ENCODE assay signal across 18 cellular contexts in genomic region chr10:61612009-61612408, GRCh38. TPM values are rescaled to one million over a fixed set of nuclear protein-coding genes. Genes with fewer than 3 reads are reported as not detected.
"Had no signal": no experiment of that assay in that cellular context is flagged by ENCODE, and none has a peak within 500 bp of the region (broad histone marks: within the 10 kb centered on the region; RNA-seq: fewer than 3 reads in every experiment).

No MANE protein-coding gene starts in this region.

- H3K4me1 Mint-ChIP-seq: activated T-helper 17 cell treated with anti-CD3 and anti-CD28 coated beads, Interleukin-2, amount 50 U/mL, for 72 hours; stimulated activated memory B cell treated with anti-CD40 and anti-IgM and Interleukin-4, amounts not matched to agents 10 μg/mL and 1 μg/mL and 100 μg/mL, for 72 hours had no signal

- H3K27me3 Mint-ChIP-seq: activated T-helper 17 cell treated with anti-CD3 and anti-CD28 coated beads, Interleukin-2, amount 50 U/mL, for 72 hours; stimulated activated memory B cell treated with anti-CD40 and anti-IgM and Interleukin-4, amounts not matched to agents 10 μg/mL and 1 μg/mL and 100 μg/mL, for 72 hours had no signal

- H3K4me3 Mint-ChIP-seq: activated T-helper 17 cell treated with anti-CD3 and anti-CD28 coated beads, Interleukin-2, amount 50 U/mL, for 72 hours; endodermal cell; neural progenitor cell; stimulated activated memory B cell treated with anti-CD40 and anti-IgM and Interleukin-4, amounts not matched to agents 10 μg/mL and 1 μg/mL and 100 μg/mL, for 72 hours; T-helper 2 cell treated with Interferon-gamma antibody and Interleukin-4, amounts not matched to agents 5 μg/mL and 100 μg/mL, for 36 hours had no signal

- H3K4me1 ChIP-seq: neural progenitor cell had no signal

- H3K36me3 ChIP-seq: breast epithelium, lower lobe of right lung, neural progenitor cell, ovary, transverse colon had no signal

- H3K36me3 Mint-ChIP-seq: neural progenitor cell; stimulated activated memory B cell treated with anti-CD40 and anti-IgM and Interleukin-4, amounts not matched to agents 10 μg/mL and 1 μg/mL and 100 μg/mL, for 72 hours had no signal

- DNase-seq: activated CD4-positive, alpha-beta T cell treated with anti-CD3 and anti-CD28 coated beads for 1 hour; activated CD4-positive, alpha-beta T cell treated with anti-CD3 and anti-CD28 coated beads, Interleukin-2, amount 50 U/mL, for 48 hours; activated naive CD4-positive, alpha-beta T cell treated with Interleukin-2 at 50 U/mL for 16 hours; dermis blood vessel endothelial cell; endodermal cell; erythroblast; hypothalamus; lower lobe of right lung; midbrain; retina; stimulated activated CD4-positive, alpha-beta T cell treated with anti-CD3 and anti-CD28 coated beads, Interleukin-2, amount 100 ng/mL, for 48 hours; transverse colon had no signal

- H3K9me3 Mint-ChIP-seq: activated T-helper 17 cell treated with anti-CD3 and anti-CD28 coated beads, Interleukin-2, amount 50 U/mL, for 72 hours; endodermal cell; neural progenitor cell; stimulated activated memory B cell treated with anti-CD40 and anti-IgM and Interleukin-4, amounts not matched to agents 10 μg/mL and 1 μg/mL and 100 μg/mL, for 72 hours; T-helper 2 cell treated with Interferon-gamma antibody and Interleukin-4, amounts not matched to agents 5 μg/mL and 100 μg/mL, for 36 hours had no signal

- H3K27me3 ChIP-seq: breast epithelium, neural progenitor cell, ovary, transverse colon had no signal

- H3K9me3 ChIP-seq: breast epithelium, lower lobe of right lung, ovary, transverse colon had no signal

- H3K4me3 ChIP-seq: breast epithelium, lower lobe of right lung, neural progenitor cell, ovary, transverse colon had no signal

- ATAC-seq: activated T-helper 17 cell treated with anti-CD3 and anti-CD28 coated beads, Interleukin-2, amount 50 U/mL, for 72 hours; lower lobe of right lung; stimulated activated memory B cell treated with anti-CD40 and anti-IgM and Interleukin-4, amounts not matched to agents 10 μg/mL and 1 μg/mL and 100 μg/mL, for 72 hours had no signal

- H3K27ac ChIP-seq: breast epithelium, lower lobe of right lung, neural progenitor cell, ovary, transverse colon had no signal

- H3K27ac Mint-ChIP-seq: activated T-helper 17 cell treated with anti-CD3 and anti-CD28 coated beads, Interleukin-2, amount 50 U/mL, for 72 hours; endodermal cell; neural progenitor cell; stimulated activated memory B cell treated with anti-CD40 and anti-IgM and Interleukin-4, amounts not matched to agents 10 μg/mL and 1 μg/mL and 100 μg/mL, for 72 hours; T-helper 2 cell treated with Interferon-gamma antibody and Interleukin-4, amounts not matched to agents 5 μg/mL and 100 μg/mL, for 36 hours had no signal

RNA-seq across cellular contexts. Expression of gene CABCOCO1, which starts 50.7 kb away (rescaled TPM):
- total RNA-seq: activated T-helper 17 cell treated with anti-CD3 and anti-CD28 coated beads, Interleukin-2, amount 50 U/mL, for 72 hours; dermis blood vessel endothelial cell; transverse colon had no signal
